In genomic region chr19:31568724-31569123, GRCh38 we compare ENCODE assay signal across 21 cellular contexts.
A peak's percentile ranks its signal among the peaks of the same experiment; 100 is the strongest.
DNase-seq lines count a peak whose midpoint lies in the region; ATAC-seq and TF ChIP-seq lines count a peak whose summit lies in the region.
"Had no signal": no experiment of that assay in that cellular context is flagged by ENCODE, and none has a peak within 500 bp of the region (broad histone marks: within the 10 kb centered on the region; RNA-seq: fewer than 3 reads in every experiment).

No MANE protein-coding gene starts in this region.

- H4K8ac ChIP-seq in H9 (replicated peaks; ENCODE audit: insufficient read length, low read depth, low read length) (no peak overlapping the region), mesendoderm (ENCODE audit: low read depth, low read length) (no peak overlapping the region), trophoblast cell (ENCODE audit: low read depth, low read length) (no peak overlapping the region)

- H3K4me1 ChIP-seq in H9 (ENCODE audit: insufficient read depth, low read length), result no peaks in the 10 kb centered on the region
- no peaks in the 10 kb centered on the region for H3K4me1 ChIP-seq in endodermal cell (ENCODE audit: control insufficient read depth, insufficient read depth, low read length)
- peaks cover 4% of the 10 kb centered on the region for H3K4me1 ChIP-seq in mesendoderm (ENCODE audit: control insufficient read depth, low read depth, low read length)
- peaks cover 0 to 3% of the 10 kb centered on the region in 2 experiments for H3K4me1 ChIP-seq in trophoblast cell (ENCODE audit: control insufficient read depth in 1 of 2, insufficient read depth in 2 of 2, low read length in 2 of 2)
- H3K4me1 ChIP-seq in upper lobe of left lung, result no peaks in the 10 kb centered on the region
- H3K4me1 ChIP-seq: BLaER1 had no signal

- no peaks in the 10 kb centered on the region for H3K79me1 ChIP-seq in H9 (ENCODE audit: insufficient read depth, low read depth, low read length, poor library complexity, severe bottlenecking)
- H3K79me1 ChIP-seq in mesendoderm (ENCODE audit: low read length), result no peaks in the 10 kb centered on the region
- no peaks in the 10 kb centered on the region for H3K79me1 ChIP-seq in trophoblast cell (ENCODE audit: low read length)

- H3K27ac Mint-ChIP-seq in H9 (peak overlapping the region in 1 of 3 experiments; percentile 35; a peak in 1 of 7 replicates), endodermal cell (no peak overlapping the region)
- H3K27ac Mint-ChIP-seq: B cell; CD4-positive, CD25-positive, alpha-beta regulatory T cell; CD8-positive, alpha-beta T cell had no signal

- H2BK20ac ChIP-seq in H9 (ENCODE audit: low read depth, low read length, poor library complexity, severe bottlenecking), result no peak overlapping the region

- H3K4me3 Mint-ChIP-seq in H9, result no peak overlapping the region
- no peak overlapping the region for H3K4me3 Mint-ChIP-seq in endodermal cell
- H3K4me3 Mint-ChIP-seq: B cell; CD4-positive, CD25-positive, alpha-beta regulatory T cell; CD8-positive, alpha-beta T cell had no signal

- H3K36me3 ChIP-seq in endodermal cell (ENCODE audit: control insufficient read depth, insufficient read depth, low read length) (no peaks in the 10 kb centered on the region), mesendoderm (ENCODE audit: control insufficient read depth, insufficient read depth, low read length) (no peaks in the 10 kb centered on the region), trophoblast cell (ENCODE audit: control insufficient read depth in 1 of 2, insufficient read depth in 2 of 2, low read length in 2 of 2) (no peaks in the 10 kb centered on the region), upper lobe of left lung (no peaks in the 10 kb centered on the region)
- H3K36me3 ChIP-seq: BLaER1 had no signal

- no peaks in the 10 kb centered on the region; the same call in 1 of the 2 replicates for H3K27me3 Mint-ChIP-seq in H9 (ENCODE audit: low read depth)
- no peaks in the 10 kb centered on the region for H3K27me3 Mint-ChIP-seq in endodermal cell (ENCODE audit: insufficient read depth)
- H3K27me3 Mint-ChIP-seq: B cell had no signal

- no peak overlapping the region for H3K27ac ChIP-seq in H9 (ENCODE audit: insufficient read length, low read depth, low read length)
- no peak overlapping the region for H3K27ac ChIP-seq in endodermal cell (ENCODE audit: low read depth, low read length)
- no peak overlapping the region for H3K27ac ChIP-seq in mesendoderm (ENCODE audit: low read depth, low read length)
- H3K27ac ChIP-seq in trophoblast cell (ENCODE audit: low read depth, low read length), result no peak overlapping the region
- no peak overlapping the region for H3K27ac ChIP-seq in upper lobe of left lung
- H3K27ac ChIP-seq: BLaER1, C4-2B, GM23248 had no signal

- H3K9me3 ChIP-seq in H9 (ENCODE audit: control insufficient read depth, low read depth, low read length) (no peaks in the 10 kb centered on the region), endodermal cell (ENCODE audit: control insufficient read depth, low read length) (no peaks in the 10 kb centered on the region), trophoblast cell (ENCODE audit: insufficient read depth, low read depth, low read length) (peaks cover 3% of the 10 kb centered on the region), upper lobe of left lung (no peaks in the 10 kb centered on the region)
- H3K9me3 ChIP-seq: BLaER1 had no signal

- no peak overlapping the region for H3K56ac ChIP-seq in H9 (ENCODE audit: insufficient read length, low read depth, low read length)
- H3K56ac ChIP-seq in mesendoderm (ENCODE audit: low read length), result peak overlapping the region; percentile 56

- H2BK120ac ChIP-seq in H9 (ENCODE audit: low read depth, low read length, poor library complexity, severe bottlenecking) (no peak overlapping the region), mesendoderm (ENCODE audit: low read depth, low read length) (no peak overlapping the region), trophoblast cell (ENCODE audit: insufficient read depth, low read length, poor library complexity) (no peak overlapping the region)

- H3K9me3 Mint-ChIP-seq in H9, result no peaks in the 10 kb centered on the region; a peak in 1 of 5 replicates
- H3K9me3 Mint-ChIP-seq in endodermal cell, result no peaks in the 10 kb centered on the region
- H3K9me3 Mint-ChIP-seq: CD4-positive, CD25-positive, alpha-beta regulatory T cell had no signal

- H3K9ac ChIP-seq in H9 (ENCODE audit: extremely low read depth, insufficient read length, low read length), result no peak overlapping the region
- no peak overlapping the region for H3K9ac ChIP-seq in endodermal cell (ENCODE audit: extremely low read depth, low read length, poor library complexity, severe bottlenecking)
- H3K9ac ChIP-seq in mesendoderm (ENCODE audit: low read length), result no peak overlapping the region
- no peak overlapping the region for H3K9ac ChIP-seq in trophoblast cell (ENCODE audit: low read length)
- H3K9ac ChIP-seq: BLaER1, GM23248 had no signal

- no peaks in the 10 kb centered on the region for H3K79me2 ChIP-seq in H9 (ENCODE audit: insufficient read depth, low read length)
- no peaks in the 10 kb centered on the region for H3K79me2 ChIP-seq in mesendoderm (ENCODE audit: control insufficient read depth, insufficient read depth, low read length)
- no peaks in the 10 kb centered on the region for H3K79me2 ChIP-seq in trophoblast cell (ENCODE audit: control insufficient read depth, insufficient read depth, low read length, poor library complexity)

- H3K4ac ChIP-seq in H9 (ENCODE audit: low read depth, low read length) (no peak overlapping the region), mesendoderm (ENCODE audit: low read depth, low read length) (no peak overlapping the region), trophoblast cell (ENCODE audit: low read depth, low read length) (no peak overlapping the region)

- no peak overlapping the region for H3K4me3 ChIP-seq in endodermal cell (ENCODE audit: low read length)
- no peak overlapping the region for H3K4me3 ChIP-seq in mesendoderm (ENCODE audit: low read length)
- no peak overlapping the region for H3K4me3 ChIP-seq in trophoblast cell (ENCODE audit: low read depth, low read length)
- H3K4me3 ChIP-seq in upper lobe of left lung, result no peak overlapping the region
- H3K4me3 ChIP-seq: BLaER1, GM12878, GM23248 had no signal

- no peak overlapping the region for H3T11ph ChIP-seq in H9 (ENCODE audit: low read length)

- H3K18ac ChIP-seq in H9 (ENCODE audit: insufficient read length, low read depth, low read length), result no peak overlapping the region
- no peak overlapping the region for H3K18ac ChIP-seq in mesendoderm (ENCODE audit: low read length)
- H3K18ac ChIP-seq in trophoblast cell (ENCODE audit: low read length), result no peak overlapping the region

- ATAC-seq in SK-N-SH treated with all-trans-retinoic acid at 6 μM for 48 hours (no peak), upper lobe of left lung (ENCODE audit: low FRiP score in 2 of 2) (no peak)
- ATAC-seq: CD8-positive, alpha-beta T cell; GM12878; HCT116 had no signal

- no peak for TF ChIP-seq POLR2A in upper lobe of left lung (IDR thresholded peaks at IDR 0.05)

- DNase-seq in H9 (peak; percentile 17), endodermal cell (peak; percentile 31), mesendoderm (no peak), trophoblast cell (no peak), NCI-H1417 treated with DMSO at 0.1 percent for 48 hours (lab: John Stamatoyannopoulos, UW) (no peak), upper lobe of left lung (no peak), UCSD-AML1 (lab: John Stamatoyannopoulos, UW; ENCODE audit: unreplicated experiment) (no peak)
- DNase-seq: CD4-positive, CD25-positive, alpha-beta regulatory T cell; CD8-positive, alpha-beta T cell; DMS 273 treated with DMSO at 0.1 percent for 48 hours; DMS79; EL; GDM1; GM23248; H7 had no signal

- H4K5ac ChIP-seq in H9 (ENCODE audit: insufficient read length, low read depth, low read length), result no peak overlapping the region
- no peak overlapping the region for H4K5ac ChIP-seq in mesendoderm (ENCODE audit: low read length)

- no peak overlapping the region for H3K4me2 ChIP-seq in H9 (ENCODE audit: insufficient read depth, insufficient read length, low read length)
- no peak overlapping the region for H3K4me2 ChIP-seq in mesendoderm (ENCODE audit: low read length)
- no peak overlapping the region for H3K4me2 ChIP-seq in trophoblast cell (ENCODE audit: low read length)
- H3K4me2 ChIP-seq: BLaER1 had no signal

- H3K4me1 Mint-ChIP-seq in H9 (peaks cover 12 to 15% of the 10 kb centered on the region in 2 experiments), endodermal cell (peaks cover 5% of the 10 kb centered on the region)
- H3K4me1 Mint-ChIP-seq: B cell; CD4-positive, CD25-positive, alpha-beta regulatory T cell had no signal

- no CpG with 5 or more reads among the region's 6 CpGs for WGBS in H9 (ENCODE audit: extremely low coverage, insufficient read length, low lambda C conversion rate)
- 91 to 94% methylated on average over 5 to 6 of the region's 6 CpGs for WGBS in endodermal cell (ENCODE audit: insufficient coverage in 1 of 2, insufficient read length in 1 of 2), 2 experiments
- WGBS in mesendoderm (ENCODE audit: extremely low coverage, insufficient coverage, low lambda C conversion rate), result no CpG with 5 or more reads among the region's 6 CpGs
- WGBS in trophoblast cell (ENCODE audit: extremely low coverage, insufficient coverage, insufficient read length), result no CpG with 5 or more reads among the region's 6 CpGs
- WGBS in upper lobe of left lung, 2 donors, result 81 to 89% methylated on average over 5 to 6 of the region's 6 CpGs

- no peak for TF ChIP-seq CTCF in H9 (conservative IDR thresholded peaks at IDR 0.05)
- TF ChIP-seq CTCF in endodermal cell (conservative IDR thresholded peaks at IDR 0.05), result no peak
- TF ChIP-seq CTCF in upper lobe of left lung (IDR thresholded peaks at IDR 0.05), result no peak

- H2BK15ac ChIP-seq in H9 (ENCODE audit: low read depth, low read length), result no peak overlapping the region
- no peak overlapping the region for H2BK15ac ChIP-seq in mesendoderm (replicated peaks; ENCODE audit: low read depth)

- H3K27me3 ChIP-seq in H9 (ENCODE audit: insufficient read depth, low read length) (no peaks in the 10 kb centered on the region), endodermal cell (ENCODE audit: control insufficient read depth, insufficient read depth, low read length, poor library complexity, severe bottlenecking) (no peaks in the 10 kb centered on the region), mesendoderm (ENCODE audit: insufficient read depth, low read length, poor library complexity) (no peaks in the 10 kb centered on the region), trophoblast cell (ENCODE audit: insufficient read depth, low read length) (no peaks in the 10 kb centered on the region), upper lobe of left lung (no peaks in the 10 kb centered on the region)
- H3K27me3 ChIP-seq: BLaER1 had no signal

- no peaks in the 10 kb centered on the region for H3K23me2 ChIP-seq in H9 (ENCODE audit: insufficient read length, low read depth, low read length, poor library complexity, severe bottlenecking)

- H3K36me3 Mint-ChIP-seq in H9 (ENCODE audit: insufficient read depth in 1 of 3, low read depth in 3 of 3) (peaks cover 0 to 4% (median 0%) of the 10 kb centered on the region in 3 experiments; a peak in 2 of 7 replicates), endodermal cell (ENCODE audit: low read depth) (no peaks in the 10 kb centered on the region)
- H3K36me3 Mint-ChIP-seq: CD4-positive, CD25-positive, alpha-beta regulatory T cell; CD8-positive, alpha-beta T cell had no signal

- H2BK5ac ChIP-seq in H9 (ENCODE audit: insufficient read length, low read length) (no peak overlapping the region), mesendoderm (ENCODE audit: low read length) (no peak overlapping the region), trophoblast cell (ENCODE audit: low read depth, low read length, poor library complexity) (no peak overlapping the region)

- H4K12ac ChIP-seq in trophoblast cell (ENCODE audit: low read depth, low read length), result no peak overlapping the region

- no peak overlapping the region for H2BK12ac ChIP-seq in H9 (ENCODE audit: insufficient read length, low read depth, low read length)
- no peak overlapping the region for H2BK12ac ChIP-seq in trophoblast cell (ENCODE audit: low read length)

- H2AK5ac ChIP-seq in H9 (ENCODE audit: insufficient read length, low read length), result no peak overlapping the region
- H2AK5ac ChIP-seq in mesendoderm (ENCODE audit: low read length), result no peak overlapping the region
- H2AK5ac ChIP-seq in trophoblast cell (ENCODE audit: low read length), result no peak overlapping the region

- H4K20me1 ChIP-seq in H9 (ENCODE audit: control insufficient read depth, insufficient read depth, insufficient read length), result no peaks in the 10 kb centered on the region
- H4K20me1 ChIP-seq: BLaER1 had no signal

- H4K91ac ChIP-seq in H9 (ENCODE audit: insufficient read length, low read depth, low read length) (no peak overlapping the region), trophoblast cell (ENCODE audit: low read depth, low read length) (no peak overlapping the region)

- TF ChIP-seq EP300 in upper lobe of left lung (IDR thresholded peaks at IDR 0.05), result no peak

- H3K23ac ChIP-seq in H9 (ENCODE audit: insufficient read length, low read depth, low read length) (no peak overlapping the region), mesendoderm (ENCODE audit: low read length) (no peak overlapping the region), trophoblast cell (ENCODE audit: low read length) (no peak overlapping the region)

- H2AFZ ChIP-seq in H9 (ENCODE audit: low read length), result no peak overlapping the region
- no peak overlapping the region for H2AFZ ChIP-seq in trophoblast cell (ENCODE audit: insufficient read depth, low read length, poor library complexity)
- H2AFZ ChIP-seq: GM23248 had no signal

- H3K14ac ChIP-seq in H9 (ENCODE audit: insufficient read depth, low read length) (no peak overlapping the region), trophoblast cell (ENCODE audit: low read length) (no peak overlapping the region)

Comparison
In these comparisons a context has a peak if more than half of its experiments do, and no peak if none do; other contexts are left out.
1. DNase-seq: peak in H9 (single experiment) and endodermal cell (single experiment); none in mesendoderm (single experiment), trophoblast cell (0 of 2), NCI-H1417 treated with DMSO at 0.1 percent for 48 hours (single experiment), upper lobe of left lung (0 of 2) and UCSD-AML1 (single experiment).